23 cellular contexts compared by ENCODE assay signal in the genomic region with DNA sequence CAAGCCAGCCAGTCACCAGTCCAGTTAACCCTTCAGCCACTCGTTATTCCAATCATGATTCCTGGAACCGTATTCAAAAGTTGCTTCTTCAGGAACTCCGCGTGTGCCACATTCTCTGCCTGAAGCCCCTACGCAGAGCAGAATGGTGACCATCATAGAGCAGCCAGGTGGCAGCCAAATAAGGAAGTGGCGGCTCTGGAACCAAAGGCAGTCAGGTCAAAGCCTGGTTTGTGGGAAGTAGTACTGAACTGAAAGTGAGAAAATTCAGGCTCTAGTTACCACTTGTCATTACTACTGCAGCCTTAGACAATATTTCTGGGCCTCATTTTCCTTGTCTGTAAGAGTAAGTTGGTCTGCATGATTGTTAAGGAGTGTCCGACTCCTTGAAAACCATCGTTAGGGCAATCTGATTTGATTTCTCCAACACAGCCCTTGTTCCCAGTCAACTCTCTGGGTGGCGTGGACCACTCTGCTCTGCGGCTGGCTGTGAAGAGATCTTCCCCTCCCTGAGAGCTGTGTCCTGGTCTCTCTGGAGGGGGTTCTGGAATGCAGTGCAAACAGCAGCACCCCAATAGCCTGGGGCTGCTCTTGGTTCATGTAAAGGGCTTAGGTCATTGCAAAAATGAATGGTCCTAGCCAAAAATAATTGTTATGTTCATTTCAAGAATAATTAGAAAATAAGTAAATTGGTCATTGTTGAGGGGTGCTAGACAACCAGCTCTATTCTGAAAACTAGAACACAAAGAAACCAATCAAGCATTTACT.
A peak's percentile ranks its signal among the peaks of the same experiment; 100 is the strongest.
DNase-seq lines count a peak whose midpoint lies in the region; ATAC-seq and TF ChIP-seq lines count a peak whose summit lies in the region.
"Had no signal": no experiment of that assay in that cellular context is flagged by ENCODE, and none has a peak within 500 bp of the region (broad histone marks: within the 10 kb centered on the region; RNA-seq: fewer than 3 reads in every experiment).

No MANE protein-coding gene starts in this region.

- H3K4me1 ChIP-seq in endodermal cell (ENCODE audit: control insufficient read depth, insufficient read depth, low read length): peaks cover 18% of the 10 kb centered on the region

- H3K4me3 Mint-ChIP-seq in endodermal cell (no peak overlapping the region), immature natural killer cell (no peak overlapping the region)
- H3K4me3 Mint-ChIP-seq: activated T-cell treated with anti-CD3 and anti-CD28 coated beads, Interleukin-2, amount 50 U/mL, for 72 hours had no signal

- H3K36me3 Mint-ChIP-seq in endodermal cell (ENCODE audit: low read depth): peaks cover 3% of the 10 kb centered on the region
- H3K36me3 Mint-ChIP-seq in immature natural killer cell: peaks cover 4 to 9% (median 7%) of the 10 kb centered on the region in 3 donors

- H3K36me3 ChIP-seq in endodermal cell (ENCODE audit: control insufficient read depth, insufficient read depth, low read length): no peaks in the 10 kb centered on the region
- H3K36me3 ChIP-seq: BE2C, esophagus squamous epithelium, pancreas, tibial artery had no signal

- no peak overlapping the region for H3K27ac Mint-ChIP-seq in endodermal cell
- peak overlapping the region in 1 of 6 donors; percentile 9 for H3K27ac Mint-ChIP-seq in immature natural killer cell
- H3K27ac Mint-ChIP-seq: activated T-cell treated with anti-CD3 and anti-CD28 coated beads, Interleukin-2, amount 50 U/mL, for 72 hours had no signal

- no peaks in the 10 kb centered on the region for H3K27me3 ChIP-seq in endodermal cell (ENCODE audit: control insufficient read depth, insufficient read depth, low read length, poor library complexity, severe bottlenecking)
- H3K27me3 ChIP-seq: BE2C, esophagus squamous epithelium, pancreas, tibial artery had no signal

- no peak for TF ChIP-seq CTCF in endodermal cell (conservative IDR thresholded peaks at IDR 0.05)

- peak overlapping the region; percentile 37 for H3K4me3 ChIP-seq in endodermal cell (ENCODE audit: low read length)
- H3K4me3 ChIP-seq: esophagus squamous epithelium, pancreas, tibial artery had no signal

- DNase-seq in SIG-M5 treated with dmso at 0.1 percent for 504 hours (lab: John Stamatoyannopoulos, UW; ENCODE audit: unreplicated experiment): peak; percentile 9
- no peak for DNase-seq in SIG-M5 (lab: John Stamatoyannopoulos, UW)
- DNase-seq in NOMO-1 treated with DMSO at 0.1 percent for 48 hours (lab: John Stamatoyannopoulos, UW; ENCODE audit: unreplicated experiment): peak; percentile 82
- DNase-seq in endodermal cell: no peak
- no peak for DNase-seq in DMS53 treated with DMSO at 0.1 percent for 48 hours (lab: John Stamatoyannopoulos, UW; ENCODE audit: unreplicated experiment)
- DNase-seq in immature natural killer cell: no peak
- DNase-seq in retina: no peak
- DNase-seq: 8988T; activated CD4-positive, alpha-beta T cell treated with anti-CD3 and anti-CD28 coated beads for 1 hour; activated CD8-positive, alpha-beta memory T cell treated with anti-CD3 and anti-CD28 coated beads for 24 hours; activated T-cell treated with anti-CD3 and anti-CD28 coated beads, Interleukin-2, amount 50 U/mL, for 72 hours; BE2C; effector CD8-positive, alpha-beta T cell; esophagus squamous epithelium; KG1; NCI-H2171; pancreas; stimulated activated naive CD4-positive, alpha-beta T cell treated with Interleukin-2 at 50 U/mL for 16 hours; T1000; tibial artery had no signal

- no peak overlapping the region for H3K9ac ChIP-seq in endodermal cell (ENCODE audit: extremely low read depth, low read length, poor library complexity, severe bottlenecking)

- no peaks in the 10 kb centered on the region for H3K9me3 ChIP-seq in endodermal cell (ENCODE audit: control insufficient read depth, low read length)
- H3K9me3 ChIP-seq: BE2C, esophagus squamous epithelium, pancreas, tibial artery had no signal

- ATAC-seq in HG02870 (IDR thresholded peaks at IDR 0.05; ENCODE audit: unreplicated experiment): no peak
- ATAC-seq: activated naive CD4-positive, alpha-beta T cell treated with anti-CD3 and anti-CD28 coated beads, Interleukin-2, amount 50 U/mL, for 72 hours; activated T-cell treated with anti-CD3 and anti-CD28 coated beads, Interleukin-2, amount 50 U/mL, for 72 hours; sciatic nerve had no signal

- WGBS in endodermal cell (ENCODE audit: insufficient coverage in 1 of 2, insufficient read length in 1 of 2), 2 experiments: 93 to 97% methylated on average over 10 of the region's 10 CpGs

- H3K9me3 Mint-ChIP-seq in endodermal cell: no peaks in the 10 kb centered on the region
- H3K9me3 Mint-ChIP-seq in immature natural killer cell: no peaks in the 10 kb centered on the region
- H3K9me3 Mint-ChIP-seq: activated naive CD4-positive, alpha-beta T cell treated with anti-CD3 and anti-CD28 coated beads, Interleukin-2, amount 50 U/mL, for 72 hours; activated T-cell treated with anti-CD3 and anti-CD28 coated beads, Interleukin-2, amount 50 U/mL, for 72 hours had no signal

- H3K4me1 Mint-ChIP-seq in endodermal cell (peaks cover 22% of the 10 kb centered on the region), immature natural killer cell (peaks cover 7 to 10% of the 10 kb centered on the region in 2 donors)

- no peak overlapping the region for H3K27ac ChIP-seq in endodermal cell (ENCODE audit: low read depth, low read length)
- H3K27ac ChIP-seq: esophagus squamous epithelium, tibial artery had no signal

- H3K27me3 Mint-ChIP-seq in endodermal cell (ENCODE audit: insufficient read depth) (no peaks in the 10 kb centered on the region), immature natural killer cell (ENCODE audit: low read depth in 3 of 3) (no peaks in the 10 kb centered on the region)

Comparison
In these comparisons a context has a peak if more than half of its experiments do, and no peak if none do; other contexts are left out.
1. DNase-seq: peak in SIG-M5 treated with dmso at 0.1 percent for 504 hours (single experiment) and NOMO-1 treated with DMSO at 0.1 percent for 48 hours (single experiment); none in SIG-M5 (single experiment), endodermal cell (single experiment), DMS53 treated with DMSO at 0.1 percent for 48 hours (single experiment), immature natural killer cell (0 of 3) and retina (single experiment).